In the genomic region with DNA sequence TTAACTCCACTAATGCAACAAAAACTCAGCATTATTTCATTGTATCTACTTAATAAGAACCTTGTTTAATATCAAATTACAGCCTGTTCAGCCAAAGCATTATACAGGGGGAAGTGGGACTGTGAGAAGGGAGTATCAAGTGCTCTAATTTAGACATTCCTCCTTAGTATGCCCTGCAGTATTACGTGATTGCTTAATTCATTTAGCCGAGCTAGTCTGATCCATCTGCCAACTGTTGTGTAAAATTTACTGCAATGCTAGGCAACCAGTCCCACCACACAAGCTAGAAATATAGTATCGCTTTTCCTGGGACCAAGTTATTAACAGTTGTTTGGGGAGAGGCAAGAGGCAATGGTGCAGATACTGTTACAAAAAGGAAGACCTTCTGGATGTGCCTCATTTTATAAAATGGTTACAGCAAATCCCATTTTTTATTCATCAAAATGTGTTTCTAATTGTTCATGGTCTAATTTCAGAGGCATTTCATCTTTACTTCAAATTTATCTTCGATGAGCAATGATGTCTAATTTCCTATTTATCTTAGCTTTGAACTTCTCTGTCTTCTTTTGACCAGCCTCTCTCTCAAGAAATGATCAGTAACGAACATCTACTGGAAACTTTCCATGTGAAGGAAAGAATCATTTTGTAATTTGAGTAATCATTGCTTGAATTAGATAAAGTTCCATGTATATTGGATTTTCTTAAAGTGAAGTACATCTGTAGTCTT, we compare ENCODE assay signal across 14 cellular contexts.
DNase-seq lines count a peak whose midpoint lies in the region; ATAC-seq, FAIRE-seq and TF ChIP-seq lines count a peak whose summit lies in the region.
"Had no signal": no experiment of that assay in that cellular context is flagged by ENCODE, and none has a peak within 500 bp of the region (broad histone marks: within the 10 kb centered on the region; RNA-seq: fewer than 3 reads in every experiment).

No MANE protein-coding gene starts in this region.

- no TSS peak for BruUV-seq in PC-9 (replicated peaks; lab: Mats Ljungman, UMichigan)

- CTCF ChIA-PET in PC-9 (lab: Charles Lee) = no interaction called here

- H2AFZ ChIP-seq in ACC112 (ENCODE audit: low read length, unreplicated experiment) = peak overlapping the region; percentile 46
- no peak overlapping the region for H2AFZ ChIP-seq in PC-9

- H3K4me3 ChIP-seq in ACC112 (ENCODE audit: low read depth, low read length) = no peak overlapping the region
- H3K4me3 ChIP-seq in astrocyte of the spinal cord (ENCODE audit: low read depth, low read length) = no peak overlapping the region
- H3K4me3 ChIP-seq in PC-9 = no peak overlapping the region
- H3K4me3 ChIP-seq: SJSA1 had no signal

- in situ Hi-C loops in astrocyte of the spinal cord (cut with HindIII; ENCODE audit: low sequenced_read_pairs) = no loop called here

- H3K27ac ChIP-seq in ACC112 (ENCODE audit: low read depth, low read length) = peak overlapping the region; percentile 58
- no peak overlapping the region for H3K27ac ChIP-seq in PC-9
- H3K27ac ChIP-seq: SJSA1 had no signal

- H3K9me3 ChIP-seq in PC-9 (ENCODE audit: insufficient read depth, low read depth) = no peaks in the 10 kb centered on the region
- H3K9me3 ChIP-seq: SJSA1 had no signal

- DNase-seq in HTR-8/SVneo (ENCODE audit: insufficient read length, low spot score) (no peak), astrocyte of the spinal cord (ENCODE audit: low read depth, low spot score) (peak; percentile 18), left lobe of liver (ENCODE audit: low spot score) (no peak), PC-9 (no peak), GF-D8 (lab: John Stamatoyannopoulos, UW) (no peak), NCI-H2029 (lab: John Stamatoyannopoulos, UW) (no peak)
- DNase-seq: activated CD4-positive, alpha-beta memory T cell treated with anti-CD3 and anti-CD28 coated beads for 36 hours; activated naive CD8-positive, alpha-beta T cell treated with anti-CD3 and anti-CD28 coated beads, Interleukin-2, amount 50 U/mL, for 24 hours; C1 segment of cervical spinal cord; NCI-H1048; stimulated activated CD4-positive, alpha-beta T cell treated with anti-CD3 and anti-CD28 coated beads, Interleukin-4, amount 100 ng/mL, for 4 hours had no signal

- H3K79me2 ChIP-seq in ACC112 (ENCODE audit: control insufficient read depth, insufficient read depth, low read length, unreplicated experiment) (no peaks in the 10 kb centered on the region), PC-9 (ENCODE audit: low read depth) (no peaks in the 10 kb centered on the region)

- no peaks in the 10 kb centered on the region for H3K36me3 ChIP-seq in ACC112 (ENCODE audit: insufficient read depth, low read length)
- H3K36me3 ChIP-seq in PC-9 (ENCODE audit: low read depth) = no peaks in the 10 kb centered on the region
- H3K36me3 ChIP-seq: SJSA1 had no signal

- no peaks in the 10 kb centered on the region for H3K27me3 ChIP-seq in ACC112 (ENCODE audit: insufficient read depth, low read length)
- no peaks in the 10 kb centered on the region for H3K27me3 ChIP-seq in PC-9 (ENCODE audit: insufficient read depth, low read depth)
- H3K27me3 ChIP-seq: SJSA1 had no signal

- no peaks in the 10 kb centered on the region for H3F3A ChIP-seq in PC-9 (ENCODE audit: insufficient read depth, low read depth)

- no peak overlapping the region for H3K4me2 ChIP-seq in PC-9

- ATAC-seq in left lobe of liver (peak; percentile 36), esophagus mucosa (no peak)
- ATAC-seq: activated naive CD8-positive, alpha-beta T cell treated with anti-CD3 and anti-CD28 coated beads, Interleukin-2, amount 50 U/mL, for 24 hours had no signal

- no peaks in the 10 kb centered on the region for H4K20me1 ChIP-seq in PC-9 (ENCODE audit: insufficient read depth)

- H3K4me1 ChIP-seq in ACC112 (ENCODE audit: control insufficient read depth, insufficient read depth, low read length, unreplicated experiment) (peaks cover 11% of the 10 kb centered on the region), PC-9 (replicated peaks; ENCODE audit: insufficient read depth) (no peaks in the 10 kb centered on the region)

- intact Hi-C loops in PC-9 (cut with micrococcal nuclease; ENCODE audit: unreplicated experiment) = no loop called here

- TF ChIP-seq CTCF in astrocyte of the spinal cord (IDR thresholded peaks at IDR 0.05; ENCODE audit: low read depth, low read length) (no peak), PC-9 (conservative IDR thresholded peaks at IDR 0.05) (no peak)

- H3K9me2 ChIP-seq in PC-9 (ENCODE audit: insufficient read depth) = no peaks in the 10 kb centered on the region

- POLR2A ChIA-PET in PC-9 (lab: Charles Lee; ENCODE audit: unreplicated experiment) = no interaction called here

- peak; percentile 67 for FAIRE-seq in HTR-8/SVneo (lab: Jason Lieb, UNC)
